ENCODE assay signal across 8 cellular contexts in the genomic region with DNA sequence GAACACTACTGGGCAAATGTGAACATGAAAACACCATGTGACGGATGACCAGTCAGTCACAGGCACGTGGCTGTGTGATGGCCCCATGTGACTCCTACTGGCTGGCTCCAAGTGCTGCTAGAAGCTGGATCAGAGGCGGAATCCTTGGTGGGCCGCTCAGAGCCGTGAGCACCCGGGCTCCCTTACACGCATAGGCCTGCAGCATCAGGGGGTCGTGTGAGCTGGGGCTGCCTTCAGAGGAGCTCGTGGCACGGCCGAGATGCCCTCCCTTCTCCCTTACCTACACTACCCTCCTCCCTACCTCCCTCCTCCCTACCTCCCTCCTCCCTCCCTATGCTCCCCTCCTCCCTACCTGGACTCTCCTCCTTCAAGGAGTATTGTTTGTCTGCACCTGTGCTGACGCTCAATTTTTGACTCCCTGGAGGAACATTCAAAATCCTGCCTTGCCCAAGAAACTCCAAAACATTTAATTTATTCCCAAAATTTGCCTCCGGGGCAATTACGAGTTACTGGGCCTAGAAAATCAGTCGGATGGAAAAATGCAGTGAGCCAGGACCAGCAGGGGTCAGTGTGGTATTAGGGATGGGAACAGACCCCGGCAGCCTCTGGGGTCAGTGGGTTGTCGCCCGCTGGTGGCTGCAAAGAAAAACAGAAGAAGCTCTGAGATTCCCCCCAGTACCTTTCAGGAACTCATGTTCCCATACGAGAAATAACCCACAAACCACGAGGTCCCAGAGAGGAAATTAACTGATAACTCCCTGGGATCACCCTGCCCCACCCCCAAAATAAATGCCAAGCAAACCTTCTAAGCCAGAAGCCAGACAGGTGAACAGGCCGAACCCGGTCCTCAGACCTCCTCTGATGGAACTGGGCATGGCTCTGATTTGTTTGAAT.
A peak's percentile ranks its signal among the peaks of the same experiment; 100 is the strongest.
DNase-seq lines count a peak whose midpoint lies in the region; ATAC-seq, FAIRE-seq and TF ChIP-seq lines count a peak whose summit lies in the region.

No MANE protein-coding gene starts in this region.

- ATAC-seq in pancreas = peak; percentile 50 to 82 (median 74)
- no peak for ATAC-seq in HG03025 (IDR thresholded peaks at IDR 0.05; ENCODE audit: low FRiP score, unreplicated experiment)

- H3K4me1 ChIP-seq in pancreas = peaks cover 0 to 5% (median 4%) of the 10 kb centered on the region in 3 donors

- H3K27ac ChIP-seq in pancreas = no peak overlapping the region

- no peaks in the 10 kb centered on the region for H3K36me3 ChIP-seq in pancreas

- TF ChIP-seq CTCF in fibroblast of villous mesenchyme (IDR thresholded peaks at IDR 0.05; ENCODE audit: insufficient read depth, low read depth, low read length) (peak; percentile 93), pancreas (IDR thresholded peaks at IDR 0.05) (peak; percentile 50 to 73 (median 68))

- no peaks in the 10 kb centered on the region for H3K27me3 Mint-ChIP-seq in activated T-helper 1 cell treated with anti-CD3 and anti-CD28 coated beads, Interleukin-12 subunit alpha, Interleukin-12 subunit beta, Interleukin-2, Interleukin-4 antibody, amounts not matched to agents 30 ng/mL and 10 ng/mL and 1 ng/mL, durations not matched to agents 14 hours and 24 hours and 36 hours (ENCODE audit: insufficient read depth)

- intact Hi-C loops in activated T-helper 1 cell treated with anti-CD3 and anti-CD28 coated beads, Interleukin-12 subunit alpha, Interleukin-12 subunit beta, Interleukin-2, Interleukin-4 antibody, amounts not matched to agents 30 ng/mL and 10 ng/mL and 1 ng/mL, durations not matched to agents 14 hours and 24 hours and 36 hours (cut with micrococcal nuclease) = loop anchor here (1.0 to 5.0 kb wide), 3 partner anchors 175 to 532 kb away; no protein-coding TSS in a partner anchor
- intact Hi-C loops in pancreas (cut with DNase I) = loop anchor here in 2 of 3 donors (5.0 kb wide), 2 partner anchors 172 to 322 kb away; no protein-coding TSS in a partner anchor

- no peaks in the 10 kb centered on the region for H3K36me3 Mint-ChIP-seq in activated T-helper 1 cell treated with anti-CD3 and anti-CD28 coated beads, Interleukin-12 subunit alpha, Interleukin-12 subunit beta, Interleukin-2, Interleukin-4 antibody, amounts not matched to agents 30 ng/mL and 10 ng/mL and 1 ng/mL, durations not matched to agents 14 hours and 24 hours and 36 hours (ENCODE audit: low read depth)

- H3K27me3 ChIP-seq in pancreas = no peaks in the 10 kb centered on the region

- WGBS in pancreas, 2 donors = 26 to 31% methylated on average over 22 of the region's 22 CpGs

- H3K4me1 Mint-ChIP-seq in activated T-helper 1 cell treated with anti-CD3 and anti-CD28 coated beads, Interleukin-12 subunit alpha, Interleukin-12 subunit beta, Interleukin-2, Interleukin-4 antibody, amounts not matched to agents 30 ng/mL and 10 ng/mL and 1 ng/mL, durations not matched to agents 14 hours and 24 hours and 36 hours (ENCODE audit: low read depth) = no peaks in the 10 kb centered on the region

- H3K27ac Mint-ChIP-seq in activated T-helper 1 cell treated with anti-CD3 and anti-CD28 coated beads, Interleukin-12 subunit alpha, Interleukin-12 subunit beta, Interleukin-2, Interleukin-4 antibody, amounts not matched to agents 30 ng/mL and 10 ng/mL and 1 ng/mL, durations not matched to agents 14 hours and 24 hours and 36 hours = no peak overlapping the region

- H3K4me3 ChIP-seq in fibroblast of villous mesenchyme (ENCODE audit: low read depth, low read length) (no peak overlapping the region), pancreas (no peak overlapping the region)

- no peak overlapping the region for H3K4me3 Mint-ChIP-seq in activated T-helper 1 cell treated with anti-CD3 and anti-CD28 coated beads, Interleukin-12 subunit alpha, Interleukin-12 subunit beta, Interleukin-2, Interleukin-4 antibody, amounts not matched to agents 30 ng/mL and 10 ng/mL and 1 ng/mL, durations not matched to agents 14 hours and 24 hours and 36 hours

- FAIRE-seq in RCC 7860 (lab: Jason Lieb, UNC) = no peak
- no peak for FAIRE-seq in pancreas (lab: Jason Lieb, UNC)

- no peaks in the 10 kb centered on the region for H3K9me3 ChIP-seq in pancreas

- DNase-seq in DMS79 treated with DMSO at 0.1 percent for 48 hours (lab: John Stamatoyannopoulos, UW) = peak; percentile 83
- peak; percentile 79 for DNase-seq in Kasumi-1 (lab: John Stamatoyannopoulos, UW)
- peak; percentile 26 for DNase-seq in RCC 7860 (ENCODE audit: low spot score)
- peak; percentile 4 for DNase-seq in activated T-helper 1 cell treated with anti-CD3 and anti-CD28 coated beads, Interleukin-12 subunit alpha, Interleukin-12 subunit beta, Interleukin-2, Interleukin-4 antibody, amounts not matched to agents 30 ng/mL and 10 ng/mL and 1 ng/mL, durations not matched to agents 14 hours and 24 hours and 36 hours (ENCODE audit: low spot score)
- DNase-seq in fibroblast of villous mesenchyme (ENCODE audit: low read depth) = peak; percentile 86
- peak; percentile 69 to 89 (median 82) for DNase-seq in pancreas
- DNase-seq in ureter (ENCODE audit: low spot score) = peak; percentile 83

- H3K9me3 Mint-ChIP-seq in activated T-helper 1 cell treated with anti-CD3 and anti-CD28 coated beads, Interleukin-12 subunit alpha, Interleukin-12 subunit beta, Interleukin-2, Interleukin-4 antibody, amounts not matched to agents 30 ng/mL and 10 ng/mL and 1 ng/mL, durations not matched to agents 14 hours and 24 hours and 36 hours = no peaks in the 10 kb centered on the region

Comparison
In these comparisons a context has a peak if more than half of its experiments do, and no peak if none do; other contexts are left out.
1. DNase-seq: peak in every context shown above with its lines; median percentile 86 in fibroblast of villous mesenchyme; 83 in DMS79 treated with DMSO at 0.1 percent for 48 hours; 83 in ureter; 82 in pancreas; 79 in Kasumi-1; 26 in RCC 7860; 4 in activated T-helper 1 cell treated with anti-CD3 and anti-CD28 coated beads, Interleukin-12 subunit alpha, Interleukin-12 subunit beta, Interleukin-2, Interleukin-4 antibody, amounts not matched to agents 30 ng/mL and 10 ng/mL and 1 ng/mL, durations not matched to agents 14 hours and 24 hours and 36 hours.